In genomic region chr11:19766206-19766605, GRCh38 we compare ENCODE assay signal across 2 cellular contexts.
A peak's percentile ranks its signal among the peaks of the same experiment; 100 is the strongest.
TF ChIP-seq lines count a peak whose summit lies in the region.

No MANE protein-coding gene starts in this region.

TF ChIP-seq in HCT116, 20 proteins besides CTCF, POLR2A, EP300 and RAD21:
- TF ChIP-seq, protein P1, sequence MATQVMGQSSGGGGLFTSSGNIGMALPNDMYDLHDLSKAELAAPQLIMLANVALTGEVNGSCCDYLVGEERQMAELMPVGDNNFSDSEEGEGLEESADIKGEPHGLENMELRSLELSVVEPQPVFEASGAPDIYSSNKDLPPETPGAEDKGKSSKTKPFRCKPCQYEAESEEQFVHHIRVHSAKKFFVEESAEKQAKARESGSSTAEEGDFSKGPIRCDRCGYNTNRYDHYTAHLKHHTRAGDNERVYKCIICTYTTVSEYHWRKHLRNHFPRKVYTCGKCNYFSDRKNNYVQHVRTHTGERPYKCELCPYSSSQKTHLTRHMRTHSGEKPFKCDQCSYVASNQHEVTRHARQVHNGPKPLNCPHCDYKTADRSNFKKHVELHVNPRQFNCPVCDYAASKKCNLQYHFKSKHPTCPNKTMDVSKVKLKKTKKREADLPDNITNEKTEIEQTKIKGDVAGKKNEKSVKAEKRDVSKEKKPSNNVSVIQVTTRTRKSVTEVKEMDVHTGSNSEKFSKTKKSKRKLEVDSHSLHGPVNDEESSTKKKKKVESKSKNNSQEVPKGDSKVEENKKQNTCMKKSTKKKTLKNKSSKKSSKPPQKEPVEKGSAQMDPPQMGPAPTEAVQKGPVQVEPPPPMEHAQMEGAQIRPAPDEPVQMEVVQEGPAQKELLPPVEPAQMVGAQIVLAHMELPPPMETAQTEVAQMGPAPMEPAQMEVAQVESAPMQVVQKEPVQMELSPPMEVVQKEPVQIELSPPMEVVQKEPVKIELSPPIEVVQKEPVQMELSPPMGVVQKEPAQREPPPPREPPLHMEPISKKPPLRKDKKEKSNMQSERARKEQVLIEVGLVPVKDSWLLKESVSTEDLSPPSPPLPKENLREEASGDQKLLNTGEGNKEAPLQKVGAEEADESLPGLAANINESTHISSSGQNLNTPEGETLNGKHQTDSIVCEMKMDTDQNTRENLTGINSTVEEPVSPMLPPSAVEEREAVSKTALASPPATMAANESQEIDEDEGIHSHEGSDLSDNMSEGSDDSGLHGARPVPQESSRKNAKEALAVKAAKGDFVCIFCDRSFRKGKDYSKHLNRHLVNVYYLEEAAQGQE (IDR thresholded peaks at IDR 0.05; ENCODE audit: low read depth) = peak; percentile 32
- TF ChIP-seq TCF7L2 (IDR thresholded peaks at IDR 0.05; ENCODE audit: borderline replicate concordance, extremely low read depth, insufficient read depth, insufficient read length) (peak; percentile 11), SIN3A (IDR thresholded peaks at IDR 0.05; ENCODE audit: low read depth) (no peak)

TF ChIP-seq in WTC11, 78 proteins besides CTCF, POLR2A, EP300 and RAD21:
- TF ChIP-seq PRRX2 (CRISPR knock-in tag; IDR thresholded peaks at IDR 0.05) (no peak), ARID4B (CRISPR knock-in tag; IDR thresholded peaks at IDR 0.05; ENCODE audit: borderline replicate concordance) (no peak), ZNF121 (CRISPR knock-in tag; IDR thresholded peaks at IDR 0.05) (no peak), ATF2 (CRISPR knock-in tag; IDR thresholded peaks at IDR 0.05; ENCODE audit: borderline replicate concordance, low read depth) (no peak), ZSCAN18 (CRISPR knock-in tag; IDR thresholded peaks at IDR 0.05) (no peak), FOXJ3 (CRISPR knock-in tag; IDR thresholded peaks at IDR 0.05; ENCODE audit: borderline replicate concordance) (no peak), E2F5 (CRISPR knock-in tag; IDR thresholded peaks at IDR 0.05) (no peak), AR (CRISPR knock-in tag; IDR thresholded peaks at IDR 0.05) (no peak), SMAD3 (CRISPR knock-in tag; IDR thresholded peaks at IDR 0.05; ENCODE audit: borderline replicate concordance) (no peak), IRF2 (CRISPR knock-in tag; IDR thresholded peaks at IDR 0.05; ENCODE audit: borderline replicate concordance, low read depth) (no peak), ZNF512 (CRISPR knock-in tag; IDR thresholded peaks at IDR 0.05; ENCODE audit: borderline replicate concordance) (no peak)
- TF ChIP-seq, protein P2, sequence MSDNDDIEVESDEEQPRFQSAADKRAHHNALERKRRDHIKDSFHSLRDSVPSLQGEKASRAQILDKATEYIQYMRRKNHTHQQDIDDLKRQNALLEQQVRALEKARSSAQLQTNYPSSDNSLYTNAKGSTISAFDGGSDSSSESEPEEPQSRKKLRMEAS (CRISPR knock-in tag; IDR thresholded peaks at IDR 0.05) = no peak
- TF ChIP-seq, protein P3, sequence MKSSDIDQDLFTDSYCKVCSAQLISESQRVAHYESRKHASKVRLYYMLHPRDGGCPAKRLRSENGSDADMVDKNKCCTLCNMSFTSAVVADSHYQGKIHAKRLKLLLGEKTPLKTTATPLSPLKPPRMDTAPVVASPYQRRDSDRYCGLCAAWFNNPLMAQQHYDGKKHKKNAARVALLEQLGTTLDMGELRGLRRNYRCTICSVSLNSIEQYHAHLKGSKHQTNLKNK (CRISPR knock-in tag; IDR thresholded peaks at IDR 0.05) = no peak
